8 cellular contexts compared by ENCODE assay signal in genomic region chr17:67475161-67475887, GRCh38.
DNase-seq lines count a peak whose midpoint lies in the region; ATAC-seq lines count a peak whose summit lies in the region.

No MANE protein-coding gene starts in this region.

- peaks cover 7% of the 10 kb centered on the region for H3K36me3 Mint-ChIP-seq in central memory CD8-positive, alpha-beta T cell (ENCODE audit: insufficient read depth)

- H3K27ac ChIP-seq in layer of hippocampus (ENCODE audit: low read depth, low read length) = peak overlapping the region; percentile 24

- ATAC-seq in HG02981 (IDR thresholded peaks at IDR 0.05; ENCODE audit: unreplicated experiment) = peak; percentile 87
- peak; percentile 80 for ATAC-seq in central memory CD8-positive, alpha-beta T cell (replicated peaks; ENCODE audit: extremely low read depth, poor library complexity, severe bottlenecking)

- peak overlapping the region; percentile 88 for H3K27ac Mint-ChIP-seq in central memory CD8-positive, alpha-beta T cell (ENCODE audit: low read depth)

- H3K27me3 ChIP-seq in layer of hippocampus (ENCODE audit: control insufficient read depth, insufficient read depth, low read length) = no peaks in the 10 kb centered on the region

- DNase-seq in DMS53 (lab: John Stamatoyannopoulos, UW) (peak; percentile 91), NCI-H446 treated with DMSO at 0.1 percent for 48 hours (lab: John Stamatoyannopoulos, UW) (peak; percentile 96), GOT3 (lab: John Stamatoyannopoulos, UW) (no peak)
- peak; percentile 72 to 81 for DNase-seq in activated CD4-positive, alpha-beta T cell treated with anti-CD3 and anti-CD28 coated beads for 24 hours (ENCODE audit: low read depth in 2 of 2)
- peak; percentile 78 to 84 for DNase-seq in central memory CD8-positive, alpha-beta T cell (ENCODE audit: low spot score in 2 of 2)
- peak; percentile 81 for DNase-seq in stimulated activated CD4-positive, alpha-beta T cell treated with anti-CD3 and anti-CD28 coated beads, Interleukin-2, amount 100 ng/mL, for 4 hours (ENCODE audit: low read depth)

- no peaks in the 10 kb centered on the region for H3K9me3 Mint-ChIP-seq in central memory CD8-positive, alpha-beta T cell

- H3K4me1 Mint-ChIP-seq in central memory CD8-positive, alpha-beta T cell = peaks cover 59% of the 10 kb centered on the region

- no peaks in the 10 kb centered on the region for H3K27me3 Mint-ChIP-seq in central memory CD8-positive, alpha-beta T cell

- H3K4me3 Mint-ChIP-seq in central memory CD8-positive, alpha-beta T cell = peak overlapping the region; percentile 62
